Comparison of ENCODE assay signal across 16 cellular contexts in genomic region chr10:130936844-130937243, GRCh38.
A peak's percentile ranks its signal among the peaks of the same experiment; 100 is the strongest.
DNase-seq lines count a peak whose midpoint lies in the region; ATAC-seq, FAIRE-seq and TF ChIP-seq lines count a peak whose summit lies in the region.
"Had no signal": no experiment of that assay in that cellular context is flagged by ENCODE, and none has a peak within 500 bp of the region (broad histone marks: within the 10 kb centered on the region; RNA-seq: fewer than 3 reads in every experiment).

No MANE protein-coding gene starts in this region.

- no peaks in the 10 kb centered on the region for H3K36me3 Mint-ChIP-seq in activated CD4-positive, alpha-beta T cell treated with anti-CD3 and anti-CD28 coated beads, Interleukin-2, amount 10 ng/mL, durations not matched to agents 24 days and 14 days (ENCODE audit: low read depth)

- H3K27ac Mint-ChIP-seq in activated CD4-positive, alpha-beta T cell treated with anti-CD3 and anti-CD28 coated beads, Interleukin-2, amount 10 ng/mL, durations not matched to agents 24 days and 14 days: no peak overlapping the region
- H3K27ac Mint-ChIP-seq: B cell; CD4-positive, alpha-beta T cell had no signal

- H3K4me3 Mint-ChIP-seq in activated CD4-positive, alpha-beta T cell treated with anti-CD3 and anti-CD28 coated beads, Interleukin-2, amount 10 ng/mL, durations not matched to agents 24 days and 14 days: no peak overlapping the region
- H3K4me3 Mint-ChIP-seq: B cell; CD4-positive, alpha-beta T cell; H9 had no signal

- H3K4me1 ChIP-seq in hepatocyte (ENCODE audit: insufficient read depth) (peaks cover 37% of the 10 kb centered on the region), small intestine (ENCODE audit: control insufficient read depth in 2 of 2, insufficient read depth in 1 of 2, low read depth in 1 of 2, low read length in 1 of 2) (no peaks in the 10 kb centered on the region)

- FAIRE-seq in small intestine (lab: Jason Lieb, UNC): no peak
- FAIRE-seq: G401.6, GM12891 had no signal

- H3K4me2 ChIP-seq in hepatocyte: peak overlapping the region; percentile 39

- H4K20me1 ChIP-seq in hepatocyte (ENCODE audit: insufficient read depth, poor library complexity, severe bottlenecking): no peaks in the 10 kb centered on the region

- H3K9me3 Mint-ChIP-seq in activated CD4-positive, alpha-beta T cell treated with anti-CD3 and anti-CD28 coated beads, Interleukin-2, amount 10 ng/mL, durations not matched to agents 24 days and 14 days: no peaks in the 10 kb centered on the region
- H3K9me3 Mint-ChIP-seq: CD4-positive, alpha-beta T cell had no signal

- H3K4me3 ChIP-seq in hepatocyte (no peak overlapping the region), small intestine (ENCODE audit: low read depth in 1 of 2, low read length in 2 of 2) (no peak overlapping the region)

- TF ChIP-seq CTCF in RWPE1 (conservative IDR thresholded peaks at IDR 0.05; ENCODE audit: low read depth) (no peak), hepatocyte (IDR thresholded peaks at IDR 0.05; ENCODE audit: poor library complexity) (no peak)

- no peak for ATAC-seq in HG02642 (IDR thresholded peaks at IDR 0.05; ENCODE audit: poor library complexity, unreplicated experiment)
- no peak for ATAC-seq in HG03439 (IDR thresholded peaks at IDR 0.05; ENCODE audit: unreplicated experiment)

- 33% methylated on average over 5 of the region's 5 CpGs for WGBS in hepatocyte (ENCODE audit: low lambda C conversion rate, missing lambda C conversion rate)
- WGBS in small intestine, 3 donors: 23 to 43% (median 42%) methylated on average over 5 of the region's 5 CpGs

- no peak overlapping the region for H2AFZ ChIP-seq in hepatocyte

- CTCF ChIA-PET in RWPE1 (lab: Yijun Ruan, JAX): no interaction called here

- peak; percentile 21 for DNase-seq in H4 (ENCODE audit: low spot score)
- DNase-seq in RWPE1 (ENCODE audit: low spot score): peak; percentile 26
- peak; percentile 42 for DNase-seq in hepatocyte (ENCODE audit: low spot score)
- DNase-seq in small intestine: peak; percentile 2
- DNase-seq in activated CD4-positive, alpha-beta T cell treated with anti-CD3 and anti-CD28 coated beads, Interleukin-2, amount 10 ng/mL, durations not matched to agents 24 days and 14 days: no peak
- DNase-seq: C1 segment of cervical spinal cord; Calu3; CD4-positive, alpha-beta T cell; DMS 273 treated with DMSO at 0.1 percent for 48 hours; H9 had no signal

- no peaks in the 10 kb centered on the region for H3K4me1 Mint-ChIP-seq in activated CD4-positive, alpha-beta T cell treated with anti-CD3 and anti-CD28 coated beads, Interleukin-2, amount 10 ng/mL, durations not matched to agents 24 days and 14 days
- H3K4me1 Mint-ChIP-seq: B cell had no signal

- POLR2A ChIA-PET in RWPE1 (lab: Yijun Ruan, JAX; ENCODE audit: low non-redundant PET): no interaction called here

- H3K9me2 ChIP-seq in hepatocyte (replicated peaks; ENCODE audit: insufficient read depth): no peaks in the 10 kb centered on the region

- no peaks in the 10 kb centered on the region for H3K9me3 ChIP-seq in hepatocyte (ENCODE audit: low read depth)
- no peaks in the 10 kb centered on the region for H3K9me3 ChIP-seq in small intestine (ENCODE audit: control insufficient read depth, low read depth)

- H3K36me3 ChIP-seq in hepatocyte (replicated peaks; ENCODE audit: insufficient read depth, low read depth): no peaks in the 10 kb centered on the region
- no peaks in the 10 kb centered on the region for H3K36me3 ChIP-seq in small intestine (ENCODE audit: control insufficient read depth in 2 of 2, insufficient read depth in 2 of 2, low read length in 2 of 2)

- H3K27me3 ChIP-seq in hepatocyte (no peaks in the 10 kb centered on the region), small intestine (ENCODE audit: control insufficient read depth in 2 of 2, insufficient read depth in 2 of 2, low read length in 2 of 2) (no peaks in the 10 kb centered on the region)

- no peaks in the 10 kb centered on the region for H3K79me2 ChIP-seq in hepatocyte

- H3K27ac ChIP-seq in RWPE1: no peak overlapping the region
- H3K27ac ChIP-seq in hepatocyte: peak overlapping the region; percentile 48
- H3K27ac ChIP-seq in small intestine (ENCODE audit: low read depth in 1 of 2, low read length in 1 of 2): no peak overlapping the region
- H3K27ac ChIP-seq: HL-60 had no signal

- no peaks in the 10 kb centered on the region for H3K27me3 Mint-ChIP-seq in activated CD4-positive, alpha-beta T cell treated with anti-CD3 and anti-CD28 coated beads, Interleukin-2, amount 10 ng/mL, durations not matched to agents 24 days and 14 days
- H3K27me3 Mint-ChIP-seq: B cell; CD4-positive, alpha-beta T cell had no signal

- intact Hi-C loops in activated CD4-positive, alpha-beta T cell treated with anti-CD3 and anti-CD28 coated beads, Interleukin-2, amount 10 ng/mL, durations not matched to agents 24 days and 14 days (cut with micrococcal nuclease): no loop called here
